In the genomic region with DNA sequence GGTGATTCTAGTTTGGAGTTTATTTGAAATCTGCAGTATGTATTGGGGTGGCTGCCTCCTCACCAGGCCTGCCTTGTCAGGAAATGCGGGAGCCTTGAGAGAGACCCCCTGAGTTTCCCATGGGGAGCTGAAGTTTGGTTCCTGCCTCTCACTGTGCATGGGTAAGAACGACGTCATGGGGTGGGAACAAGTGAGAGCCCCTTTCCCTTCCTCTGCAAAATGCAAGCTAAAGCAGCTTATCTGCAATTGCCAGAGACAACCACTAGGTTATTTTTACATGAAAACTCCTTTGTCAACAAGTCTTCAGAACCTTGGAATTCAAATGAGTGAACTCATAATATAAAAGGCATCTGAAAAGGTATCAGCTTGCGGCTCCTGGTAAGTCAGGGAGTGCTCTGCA, we compare ENCODE assay signal across 1 cellular context.
TF ChIP-seq lines count a peak whose summit lies in the region.

No MANE protein-coding gene starts in this region.

TF ChIP-seq in GM12878, 131 proteins besides CTCF, POLR2A, EP300 and RAD21 (continued from another document):
- TF ChIP-seq, protein P1, sequence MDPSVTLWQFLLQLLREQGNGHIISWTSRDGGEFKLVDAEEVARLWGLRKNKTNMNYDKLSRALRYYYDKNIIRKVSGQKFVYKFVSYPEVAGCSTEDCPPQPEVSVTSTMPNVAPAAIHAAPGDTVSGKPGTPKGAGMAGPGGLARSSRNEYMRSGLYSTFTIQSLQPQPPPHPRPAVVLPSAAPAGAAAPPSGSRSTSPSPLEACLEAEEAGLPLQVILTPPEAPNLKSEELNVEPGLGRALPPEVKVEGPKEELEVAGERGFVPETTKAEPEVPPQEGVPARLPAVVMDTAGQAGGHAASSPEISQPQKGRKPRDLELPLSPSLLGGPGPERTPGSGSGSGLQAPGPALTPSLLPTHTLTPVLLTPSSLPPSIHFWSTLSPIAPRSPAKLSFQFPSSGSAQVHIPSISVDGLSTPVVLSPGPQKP (IDR thresholded peaks at IDR 0.05; ENCODE audit: low read depth, low read length), result no peak
- no peak for TF ChIP-seq HDAC6 (IDR thresholded peaks at IDR 0.05; ENCODE audit: unreplicated experiment)
